9 cellular contexts compared by ENCODE assay signal in genomic region chr9:68546596-68547390, GRCh38. TPM values are rescaled to one million over a fixed set of nuclear protein-coding genes. Genes with fewer than 3 reads are reported as not detected.
DNase-seq lines count a peak whose midpoint lies in the region; ATAC-seq and TF ChIP-seq lines count a peak whose summit lies in the region.
"Had no signal": no experiment of that assay in that cellular context is flagged by ENCODE, and none has a peak within 500 bp of the region (broad histone marks: within the 10 kb centered on the region; RNA-seq: fewer than 3 reads in every experiment).

No MANE protein-coding gene starts in this region.

- H3K4me2 ChIP-seq in BLaER1: peak overlapping the region; percentile 81

- H3K36me3 ChIP-seq in BLaER1 (no peaks in the 10 kb centered on the region), spleen (no peaks in the 10 kb centered on the region)

- peak overlapping the region; percentile 37; the same call in 1 of the 2 replicates for H3K9ac ChIP-seq in BLaER1

- ATAC-seq in GM19463 (IDR thresholded peaks at IDR 0.05; ENCODE audit: unreplicated experiment) (peak; percentile 81), HG03457 (IDR thresholded peaks at IDR 0.05; ENCODE audit: unreplicated experiment) (peak; percentile 81), esophagus mucosa (peak; percentile 53)

- H3K27ac ChIP-seq in BLaER1: peak overlapping the region; percentile 78
- H3K27ac ChIP-seq in spleen: peak overlapping the region; percentile 10 to 91 (median 86)

- no peaks in the 10 kb centered on the region for H3K9me3 ChIP-seq in BLaER1
- no peaks in the 10 kb centered on the region for H3K9me3 ChIP-seq in spleen

- no peak for DNase-seq in spleen
- no peak for DNase-seq in activated CD4-positive, alpha-beta T cell treated with anti-CD3 and anti-CD28 coated beads for 48 hours
- no peak for DNase-seq in GM03348 (ENCODE audit: low spot score)
- no peak for DNase-seq in D341Med (ENCODE audit: low spot score)

- no peak for TF ChIP-seq POLR2A in spleen (IDR thresholded peaks at IDR 0.05)

- H3K4me3 ChIP-seq in BLaER1 (peak overlapping the region; percentile 34; the same call in 1 of the 2 replicates), spleen (peak overlapping the region in 2 of 8 donors; percentile 2 to 56)

- no peaks in the 10 kb centered on the region for H4K20me1 ChIP-seq in BLaER1

- H3K4me1 ChIP-seq in BLaER1 (peaks cover 37% of the 10 kb centered on the region), spleen (peaks cover 0 to 47% (median 22%) of the 10 kb centered on the region in 6 donors)

- 18 to 42% (median 22%) methylated on average over 6 of the region's 6 CpGs for WGBS in spleen, 5 donors

- intact Hi-C loops in spleen (cut with DNase I; ENCODE audit: low total_unique reads): no loop called here

- H3K27me3 ChIP-seq in BLaER1: no peaks in the 10 kb centered on the region
- no peaks in the 10 kb centered on the region for H3K27me3 ChIP-seq in spleen (replicated peaks in 1 of 7)

- TF ChIP-seq CTCF in spleen (IDR thresholded peaks at IDR 0.05 in 8 of 11, conservative IDR thresholded peaks at IDR 0.05 in 3 of 11): no peak

RNA-seq across cellular contexts. Expression of gene TMEM252, which starts 6.1 kb away (rescaled TPM):
- not detected for total RNA-seq in esophagus mucosa
- under 1 TPM in 1 of 7 donors, not detected in 6; 0.85 TPM for total RNA-seq in spleen
- polyA plus RNA-seq in spleen: not detected
- total RNA-seq: T-helper 2 cell treated with Interferon-gamma antibody and Interleukin-4, amounts not matched to agents 100 ng/mL and 5 ng/mL, for 36 hours had no signal
